Comparison of ENCODE assay signal across 32 cellular contexts in the genomic region with DNA sequence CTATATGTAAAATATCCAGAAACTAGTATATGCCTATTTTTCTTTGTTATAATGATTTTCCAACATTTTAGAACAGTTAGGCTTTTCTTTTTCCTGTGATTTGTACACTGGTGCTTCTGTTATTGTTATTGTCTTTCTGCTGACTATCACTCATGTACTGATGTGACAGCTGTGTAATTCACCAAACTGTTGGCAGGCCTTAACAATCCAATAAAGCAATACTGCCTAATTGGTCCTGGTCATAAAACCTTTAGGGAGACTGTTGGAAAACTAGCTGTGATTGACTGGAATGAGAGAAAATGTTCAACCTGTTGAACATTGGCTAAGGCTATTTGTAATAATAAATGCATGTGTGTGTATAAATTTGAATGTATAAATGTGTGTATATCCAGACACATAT.
"Had no signal": no experiment of that assay in that cellular context is flagged by ENCODE, and none has a peak within 500 bp of the region (broad histone marks: within the 10 kb centered on the region; RNA-seq: fewer than 3 reads in every experiment).

No MANE protein-coding gene starts in this region.

- H3K36me3 Mint-ChIP-seq: T-cell had no signal

- H3K4me1 Mint-ChIP-seq: T-cell had no signal

- H3K27me3 Mint-ChIP-seq: T-cell had no signal

- H3K4me2 ChIP-seq: KMS-11, PC-9 had no signal

- H2AFZ ChIP-seq: PC-9 had no signal

- H3K9me3 ChIP-seq: MG63, SJCRH30 had no signal

- H3K9ac ChIP-seq: KMS-11 had no signal

- H3K27me3 ChIP-seq: MG63, SJCRH30 had no signal

- H3K27ac ChIP-seq: KMS-11, PC-9, RWPE1, SJCRH30, SK-N-MC had no signal

- H3K4me3 Mint-ChIP-seq: T-cell had no signal

- H3K4me1 ChIP-seq: SJCRH30 had no signal

- H3K27ac Mint-ChIP-seq: T-cell had no signal

- DNase-seq: Kasumi-1, MG63, NCI-H1048, NCI-H1092 treated with DMSO at 0.1 percent for 48 hours, NCI-H1105 treated with DMSO at 0.1 percent for 48 hours, NCI-H1417, NCI-H1436, NCI-H146, NCI-H1694, NCI-H187, NCI-H1930, NCI-H2029 treated with DMSO at 0.1 percent for 48 hours, NCI-H2081 treated with DMSO at 0.1 percent for 48 hours, NCI-H2107, NCI-H2171, NCI-H226, NCI-H446 treated with DMSO at 0.1 percent for 48 hours, NCI-H510A, NCI-H524, NCI-H526, NCI-H774, PC-9, SHP77, SIG-M5, SJCRH30, T-cell had no signal

- ATAC-seq: Panc1, Right ventricle myocardium inferior, SK-N-SH treated with all-trans-retinoic acid at 6 μM for 48 hours, T-cell had no signal
